ENCODE assay signal across 22 cellular contexts in the genomic region with DNA sequence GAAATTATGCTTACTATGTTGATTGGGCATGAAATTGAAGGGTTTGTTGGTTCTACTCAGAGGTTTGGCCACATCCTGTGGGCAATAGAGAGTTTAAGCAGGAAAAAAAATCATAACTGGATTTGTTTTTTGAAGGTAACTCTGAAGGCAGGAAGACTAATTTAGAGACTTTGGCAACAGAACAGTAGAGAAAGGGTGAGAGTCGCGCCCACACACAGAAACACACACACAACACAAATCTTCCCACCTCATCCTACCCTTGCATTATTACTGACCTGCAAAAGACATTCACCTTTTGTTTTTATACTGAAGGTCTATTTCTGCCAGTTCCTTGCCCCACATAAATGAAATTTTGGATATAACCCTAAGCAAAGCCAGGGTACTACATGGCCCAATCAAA.
DNase-seq lines count a peak whose midpoint lies in the region; ATAC-seq and TF ChIP-seq lines count a peak whose summit lies in the region.
"Had no signal": no experiment of that assay in that cellular context is flagged by ENCODE, and none has a peak within 500 bp of the region (broad histone marks: within the 10 kb centered on the region; RNA-seq: fewer than 3 reads in every experiment).

No MANE protein-coding gene starts in this region.

- H3K9me3 Mint-ChIP-seq in GM23338, result peaks cover 7% of the 10 kb centered on the region; the same call in 1 of the 3 replicates
- peaks cover 0 to 19% (median 11%) of the 10 kb centered on the region in 5 experiments for H3K9me3 Mint-ChIP-seq in brain
- peaks cover 2% of the 10 kb centered on the region for H3K9me3 Mint-ChIP-seq in stimulated activated effector memory CD8-positive, alpha-beta T cell treated with anti-CD3 and anti-CD28 coated beads, Interleukin-12 subunit alpha, Interleukin-12 subunit beta, amount 100 ng/mL, for 72 hours
- H3K9me3 Mint-ChIP-seq: CD8-positive, alpha-beta T cell had no signal

- no peaks in the 10 kb centered on the region for H3F3A ChIP-seq in GM23338 (replicated peaks; ENCODE audit: low read depth)

- H3K4me2 ChIP-seq in BLaER1 (peak overlapping the region; percentile 54), GM23338 (no peak overlapping the region)
- H3K4me2 ChIP-seq: A549 had no signal

- H4K20me1 ChIP-seq in BLaER1, result no peaks in the 10 kb centered on the region
- H4K20me1 ChIP-seq in GM23338 (replicated peaks; ENCODE audit: insufficient read depth), result no peaks in the 10 kb centered on the region

- no peaks in the 10 kb centered on the region; the same call in 1 of the 2 replicates for H3K9me2 ChIP-seq in GM23338 (ENCODE audit: insufficient read depth)

- intact Hi-C loops in left ventricle myocardium inferior (cut with micrococcal nuclease), result no loop called here

- H2AFZ ChIP-seq in GM23338, result peak overlapping the region; percentile 76

- H3K4me1 Mint-ChIP-seq in GM23338 (no peaks in the 10 kb centered on the region), brain (peaks cover 42% of the 10 kb centered on the region)
- H3K4me1 Mint-ChIP-seq in stimulated activated effector memory CD8-positive, alpha-beta T cell treated with anti-CD3 and anti-CD28 coated beads, Interleukin-12 subunit alpha, Interleukin-12 subunit beta, amount 100 ng/mL, for 72 hours, result peaks cover 6% of the 10 kb centered on the region
- H3K4me1 Mint-ChIP-seq: CD4-positive, CD25-positive, alpha-beta regulatory T cell had no signal

- no peak overlapping the region for H3K9ac ChIP-seq in BLaER1

- H3K27me3 Mint-ChIP-seq in GM23338 (ENCODE audit: insufficient read depth, low read depth, poor library complexity) (no peaks in the 10 kb centered on the region), brain (no peaks in the 10 kb centered on the region)

- ATAC-seq in GM23338, result no peak
- ATAC-seq in stimulated activated effector memory CD8-positive, alpha-beta T cell treated with anti-CD3 and anti-CD28 coated beads, Interleukin-12 subunit alpha, Interleukin-12 subunit beta, amount 100 ng/mL, for 72 hours, result peak; percentile 57
- no peak for ATAC-seq in GM21390 (IDR thresholded peaks at IDR 0.05; ENCODE audit: unreplicated experiment)
- ATAC-seq: A549; CD8-positive, alpha-beta T cell; GM12878 had no signal

- H3K27ac Mint-ChIP-seq in GM23338, result no peak overlapping the region
- H3K27ac Mint-ChIP-seq in brain, result peak overlapping the region in 4 of 5 experiments; percentile 20 to 86 (median 60)
- H3K27ac Mint-ChIP-seq in stimulated activated effector memory CD8-positive, alpha-beta T cell treated with anti-CD3 and anti-CD28 coated beads, Interleukin-12 subunit alpha, Interleukin-12 subunit beta, amount 100 ng/mL, for 72 hours, result no peak overlapping the region
- H3K27ac Mint-ChIP-seq: CD4-positive, CD25-positive, alpha-beta regulatory T cell; CD8-positive, alpha-beta T cell had no signal

- H3K27ac ChIP-seq in BLaER1, result no peak overlapping the region
- H3K27ac ChIP-seq in GM23338 (ENCODE audit: low read depth), result no peak overlapping the region
- no peak overlapping the region for H3K27ac ChIP-seq in left ventricle myocardium inferior (replicated peaks)
- H3K27ac ChIP-seq: A549, C4-2B had no signal

- no peak overlapping the region for H3K4me3 Mint-ChIP-seq in GM23338
- H3K4me3 Mint-ChIP-seq in brain, result no peak overlapping the region
- H3K4me3 Mint-ChIP-seq in stimulated activated effector memory CD8-positive, alpha-beta T cell treated with anti-CD3 and anti-CD28 coated beads, Interleukin-12 subunit alpha, Interleukin-12 subunit beta, amount 100 ng/mL, for 72 hours, result no peak overlapping the region
- H3K4me3 Mint-ChIP-seq: CD4-positive, CD25-positive, alpha-beta regulatory T cell; CD8-positive, alpha-beta T cell had no signal

- H3K4me1 ChIP-seq in BLaER1 (peaks cover 16% of the 10 kb centered on the region), GM23338 (ENCODE audit: insufficient read depth) (no peaks in the 10 kb centered on the region), left ventricle myocardium inferior (no peaks in the 10 kb centered on the region)
- H3K4me1 ChIP-seq: A549, BE2C, Caco-2 had no signal

- H3K4me3 ChIP-seq in BLaER1 (no peak overlapping the region), GM23338 (no peak overlapping the region), left ventricle myocardium inferior (no peak overlapping the region)
- H3K4me3 ChIP-seq: A549, GM12878 had no signal

- H3K36me3 Mint-ChIP-seq in GM23338 (ENCODE audit: low read depth) (peaks cover 3% of the 10 kb centered on the region; the same call in 1 of the 3 replicates), brain (no peaks in the 10 kb centered on the region)
- H3K36me3 Mint-ChIP-seq in stimulated activated effector memory CD8-positive, alpha-beta T cell treated with anti-CD3 and anti-CD28 coated beads, Interleukin-12 subunit alpha, Interleukin-12 subunit beta, amount 100 ng/mL, for 72 hours, result no peaks in the 10 kb centered on the region
- H3K36me3 Mint-ChIP-seq: CD4-positive, CD25-positive, alpha-beta regulatory T cell; CD8-positive, alpha-beta T cell had no signal

- 0 out of 2 replicates have a peak, but pooled peaks cover 5% of the 10 kb centered on the region for H3K9me3 ChIP-seq in BLaER1
- H3K9me3 ChIP-seq in left ventricle myocardium inferior (replicated peaks), result no peaks in the 10 kb centered on the region
- H3K9me3 ChIP-seq: A549, BE2C, Caco-2 had no signal

- DNase-seq in GM23338 (ENCODE audit: low spot score) (no peak), left ventricle myocardium inferior (no peak), dermis blood vessel endothelial cell (no peak)
- DNase-seq in stimulated activated effector memory CD8-positive, alpha-beta T cell treated with anti-CD3 and anti-CD28 coated beads, Interleukin-12 subunit alpha, Interleukin-12 subunit beta, amount 100 ng/mL, for 72 hours (ENCODE audit: low spot score in 2 of 2), result no peak
- DNase-seq: 8988T; ACHN; AML-193; BE2C; Caco-2; CD4-positive, CD25-positive, alpha-beta regulatory T cell; CD8-positive, alpha-beta T cell; DMS153; DND-41; GDM1; H7; HCEC 1CT had no signal

- no peaks in the 10 kb centered on the region for H3K27me3 ChIP-seq in BLaER1
- no peaks in the 10 kb centered on the region for H3K27me3 ChIP-seq in GM23338 (ENCODE audit: insufficient read depth)
- no peaks in the 10 kb centered on the region for H3K27me3 ChIP-seq in left ventricle myocardium inferior (ENCODE audit: low read depth)
- H3K27me3 ChIP-seq: BE2C had no signal

- no peaks in the 10 kb centered on the region for H3K79me2 ChIP-seq in GM23338 (replicated peaks; ENCODE audit: insufficient read depth)

- no peaks in the 10 kb centered on the region for H3K36me3 ChIP-seq in BLaER1
- no peaks in the 10 kb centered on the region for H3K36me3 ChIP-seq in GM23338 (ENCODE audit: insufficient read depth)
- no peaks in the 10 kb centered on the region for H3K36me3 ChIP-seq in left ventricle myocardium inferior
- H3K36me3 ChIP-seq: BE2C had no signal

- TF ChIP-seq CTCF in GM23338 (conservative IDR thresholded peaks at IDR 0.05; ENCODE audit: low read depth in 2 of 2) (no peak), brain (conservative IDR thresholded peaks at IDR 0.05) (no peak), left ventricle myocardium inferior (IDR thresholded peaks at IDR 0.05; ENCODE audit: borderline replicate concordance) (no peak)

TF ChIP-seq in GM23338, 12 proteins besides CTCF, POLR2A, EP300 and RAD21:
- TF ChIP-seq STAT1 (IDR thresholded peaks at IDR 0.05; ENCODE audit: unreplicated experiment), result no peak
- TF ChIP-seq JUNB (IDR thresholded peaks at IDR 0.05; ENCODE audit: unreplicated experiment), result no peak
TF ChIP-seq in GM23338: peak in this region for 0.

Comparison
In these comparisons a context has a peak if more than half of its experiments do, and no peak if none do; other contexts are left out.
1. H3K27ac Mint-ChIP-seq: peak in brain (4 of 5); none in GM23338 (single experiment) and stimulated activated effector memory CD8-positive, alpha-beta T cell treated with anti-CD3 and anti-CD28 coated beads, Interleukin-12 subunit alpha, Interleukin-12 subunit beta, amount 100 ng/mL, for 72 hours (single experiment).